In the genomic region with DNA sequence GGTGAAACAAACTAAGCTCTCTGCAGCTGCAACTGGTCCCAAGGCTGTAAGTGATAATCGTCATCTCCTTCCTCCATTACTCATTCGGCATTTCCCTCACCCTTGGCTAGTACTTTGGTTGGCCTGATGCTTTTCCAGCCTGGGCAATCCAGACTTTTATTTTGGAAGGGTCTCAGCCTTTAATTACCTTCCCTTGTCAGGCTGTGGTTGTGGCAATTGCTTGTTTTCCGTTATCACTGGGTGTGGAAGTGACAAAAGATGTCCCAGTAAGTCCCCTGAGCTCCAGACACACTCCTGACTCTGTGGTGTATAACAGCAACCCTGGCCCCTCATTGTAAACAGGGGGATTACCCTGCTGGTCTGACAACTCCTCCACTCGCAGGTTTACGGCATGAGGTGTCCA, we compare ENCODE assay signal across 1 cellular context.
TF ChIP-seq lines count a peak whose summit lies in the region.

No MANE protein-coding gene starts in this region.

TF ChIP-seq in endothelial cell of umbilical vein, 7 proteins besides CTCF, POLR2A, EP300 and RAD21 (continued from another document):
- TF ChIP-seq, protein P1, sequence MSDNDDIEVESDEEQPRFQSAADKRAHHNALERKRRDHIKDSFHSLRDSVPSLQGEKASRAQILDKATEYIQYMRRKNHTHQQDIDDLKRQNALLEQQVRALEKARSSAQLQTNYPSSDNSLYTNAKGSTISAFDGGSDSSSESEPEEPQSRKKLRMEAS (IDR thresholded peaks at IDR 0.05; ENCODE audit: insufficient read depth, insufficient read length) = no peak
- peak; percentile 83 for TF ChIP-seq FOS (IDR thresholded peaks at IDR 0.05; ENCODE audit: borderline replicate concordance, insufficient read depth, low read length)
